8 cellular contexts compared by ENCODE assay signal in the genomic region with DNA sequence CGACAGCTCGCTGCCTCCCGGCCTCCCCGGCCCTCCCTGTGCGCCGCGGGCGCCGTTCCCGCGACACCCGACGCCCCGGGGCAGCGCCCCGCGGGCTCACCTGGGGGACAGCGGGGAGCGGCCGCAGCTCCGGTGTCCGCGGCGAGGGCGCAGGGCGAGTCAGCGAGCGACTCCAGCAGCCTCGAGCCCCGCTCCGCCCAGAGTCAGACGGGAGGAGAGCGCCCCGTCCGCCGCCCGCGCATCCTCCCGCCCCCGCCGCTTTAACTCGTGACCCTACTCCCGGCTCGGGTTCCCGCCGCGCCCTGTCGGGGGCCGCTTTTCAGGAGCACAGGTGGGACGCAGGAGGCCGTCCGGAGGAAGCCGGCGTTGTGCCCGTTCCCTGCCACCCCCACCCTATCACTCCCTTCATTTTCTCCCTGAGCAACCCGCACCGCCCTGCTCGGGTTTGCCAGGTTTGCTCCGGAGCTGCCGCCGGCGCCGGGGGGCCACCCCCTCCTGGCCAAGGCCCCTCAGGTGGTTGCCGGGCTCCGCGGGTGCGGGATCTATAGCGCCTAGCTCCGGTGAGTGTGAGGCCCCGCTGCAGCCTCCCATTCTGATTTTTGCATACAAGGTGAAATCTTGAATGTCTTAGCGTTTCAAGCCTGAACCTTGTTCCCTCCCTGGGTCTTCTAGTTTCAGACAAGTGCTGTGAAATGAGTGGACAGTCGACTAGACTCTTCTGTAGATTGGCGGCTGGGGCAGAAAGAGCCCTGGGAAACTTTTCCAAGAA. TPM values are rescaled to one million over a fixed set of nuclear protein-coding genes. Genes with fewer than 3 reads are reported as not detected.
A peak's percentile ranks its signal among the peaks of the same experiment; 100 is the strongest.
DNase-seq lines count a peak whose midpoint lies in the region; ATAC-seq and TF ChIP-seq lines count a peak whose summit lies in the region.

A gene with protein sequence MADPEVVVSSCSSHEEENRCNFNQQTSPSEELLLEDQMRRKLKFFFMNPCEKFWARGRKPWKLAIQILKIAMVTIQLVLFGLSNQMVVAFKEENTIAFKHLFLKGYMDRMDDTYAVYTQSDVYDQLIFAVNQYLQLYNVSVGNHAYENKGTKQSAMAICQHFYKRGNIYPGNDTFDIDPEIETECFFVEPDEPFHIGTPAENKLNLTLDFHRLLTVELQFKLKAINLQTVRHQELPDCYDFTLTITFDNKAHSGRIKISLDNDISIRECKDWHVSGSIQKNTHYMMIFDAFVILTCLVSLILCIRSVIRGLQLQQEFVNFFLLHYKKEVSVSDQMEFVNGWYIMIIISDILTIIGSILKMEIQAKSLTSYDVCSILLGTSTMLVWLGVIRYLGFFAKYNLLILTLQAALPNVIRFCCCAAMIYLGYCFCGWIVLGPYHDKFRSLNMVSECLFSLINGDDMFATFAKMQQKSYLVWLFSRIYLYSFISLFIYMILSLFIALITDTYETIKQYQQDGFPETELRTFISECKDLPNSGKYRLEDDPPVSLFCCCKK (minus strand): TSS at position 205 of the 769 bp plus-strand sequence. CDS start 3,140 bp downstream, outside the sequence.

- no peaks in the 10 kb centered on the region for H3K9me3 Mint-ChIP-seq in WTC11

- H3K27ac ChIP-seq in dorsolateral prefrontal cortex (no peak within 1 kb of the TSS), thoracic aorta (no peak within 1 kb of the TSS)

- H3K27me3 ChIP-seq in dorsolateral prefrontal cortex (peaks cover 4 to 90% (median 57%) of the 10 kb centered on the region in 45 donors), thoracic aorta (replicated peaks; ENCODE audit: insufficient read depth) (no peaks in the 10 kb centered on the region)

- no peak within 1 kb of the TSS for H3K27ac Mint-ChIP-seq in WTC11

- H3K4me1 ChIP-seq in thoracic aorta (ENCODE audit: control insufficient read depth in 1 of 2, low read depth in 2 of 2) = peaks cover 4 to 8% of the 10 kb centered on the region in 2 donors

- peaks cover 57% of the 10 kb centered on the region for H3K27me3 Mint-ChIP-seq in WTC11 (ENCODE audit: low read depth)

- H3K4me3 ChIP-seq in dorsolateral prefrontal cortex (peak within 1 kb of the TSS in 53 of 59 donors; percentile 14 to 64 (median 40)), thoracic aorta (peak within 1 kb of the TSS; percentile 65)

- CTCF ChIA-PET in GM10248 (lab: Yijun Ruan, JAX) = interaction anchor here (0.8 to 2.3 kb wide), 7 partner anchors 10 to 206 kb away, joined by 3 to 9 read pairs (median 4); no protein-coding TSS in a partner anchor
- CTCF ChIA-PET in WTC11 (lab: Charles Lee) = interaction anchor here (1.1 to 3.8 kb wide), 5 partner anchors 13 to 211 kb away, joined by 3 to 30 read pairs (median 4); partner anchors contain the start of gene C1orf52

- POLR2A ChIA-PET in GM10248 (lab: Yijun Ruan, JAX) (no interaction called here), WTC11 (lab: Charles Lee) (no interaction called here)

- H3K36me3 Mint-ChIP-seq in WTC11 = no peaks in the 10 kb centered on the region

- H3K9me3 ChIP-seq in thoracic aorta = no peaks in the 10 kb centered on the region

- ATAC-seq in GM21723 (IDR thresholded peaks at IDR 0.05; ENCODE audit: unreplicated experiment) = peak; percentile 77
- peak; percentile 62 for ATAC-seq in WTC11
- no peak for ATAC-seq in thoracic aorta (ENCODE audit: insufficient number of reproducible peaks, low FRiP score, low read depth)

- H3K36me3 ChIP-seq in thoracic aorta = no peaks in the 10 kb centered on the region

- H3K4me1 Mint-ChIP-seq in WTC11 = peaks cover 27% of the 10 kb centered on the region

- peak within 1 kb of the TSS; percentile 84 for H3K4me3 Mint-ChIP-seq in WTC11

- DNase-seq in GM10248 (ENCODE audit: extremely low spot score) = peak; percentile 66
- DNase-seq in HuH-7.5 (ENCODE audit: low spot score) = peak; percentile 23
- DNase-seq in WTC11 (ENCODE audit: low spot score) = peak; percentile 68
- DNase-seq in dorsolateral prefrontal cortex = no peak
- DNase-seq in mucosa of gallbladder (ENCODE audit: low spot score) = peak; percentile 14
- DNase-seq in thoracic aorta (ENCODE audit: low spot score) = no peak
- no peak for DNase-seq in NCI-H1694 (lab: John Stamatoyannopoulos, UW)

- intact Hi-C loops in dorsolateral prefrontal cortex (cut with DNase I) = no loop called here

- TF ChIP-seq CTCF in GM10248 (IDR thresholded peaks at IDR 0.05; ENCODE audit: control extremely low read depth, extremely low read depth, low read depth, missing control alignments) (peak; percentile 11), WTC11 (IDR thresholded peaks at IDR 0.05) (no peak), dorsolateral prefrontal cortex (IDR thresholded peaks at IDR 0.05 in 54 of 56, conservative IDR thresholded peaks at IDR 0.05 in 2 of 56; ENCODE audit: low read depth in 1 of 56, partially characterized antibody in 56 of 56) (no peak), thoracic aorta (IDR thresholded peaks at IDR 0.05) (no peak)

TF ChIP-seq in WTC11, 78 proteins besides CTCF, POLR2A, EP300 and RAD21 (continues in another document):
- no peak for TF ChIP-seq CREB1 (CRISPR knock-in tag; IDR thresholded peaks at IDR 0.05)
- TF ChIP-seq ERG (CRISPR knock-in tag; IDR thresholded peaks at IDR 0.05) = no peak
- no peak for TF ChIP-seq TP53 (CRISPR knock-in tag; IDR thresholded peaks at IDR 0.05)
- TF ChIP-seq ATF1 (CRISPR knock-in tag; IDR thresholded peaks at IDR 0.05) = no peak
- no peak for TF ChIP-seq ELF4 (CRISPR knock-in tag; IDR thresholded peaks at IDR 0.05; ENCODE audit: low read depth)
- TF ChIP-seq SMAD4 (CRISPR knock-in tag; IDR thresholded peaks at IDR 0.05) = no peak
- TF ChIP-seq GTF2I (CRISPR knock-in tag; conservative IDR thresholded peaks at IDR 0.05) = no peak
- no peak for TF ChIP-seq CDX4 (CRISPR knock-in tag; IDR thresholded peaks at IDR 0.05; ENCODE audit: borderline replicate concordance)
- TF ChIP-seq TEAD4 (CRISPR knock-in tag; IDR thresholded peaks at IDR 0.05) = no peak
- no peak for TF ChIP-seq OVOL2 (CRISPR knock-in tag; IDR thresholded peaks at IDR 0.05; ENCODE audit: borderline replicate concordance)
- no peak for TF ChIP-seq ZNF416 (CRISPR knock-in tag; IDR thresholded peaks at IDR 0.05)
- no peak for TF ChIP-seq ZNF232 (CRISPR knock-in tag; IDR thresholded peaks at IDR 0.05)
- TF ChIP-seq, protein P1, sequence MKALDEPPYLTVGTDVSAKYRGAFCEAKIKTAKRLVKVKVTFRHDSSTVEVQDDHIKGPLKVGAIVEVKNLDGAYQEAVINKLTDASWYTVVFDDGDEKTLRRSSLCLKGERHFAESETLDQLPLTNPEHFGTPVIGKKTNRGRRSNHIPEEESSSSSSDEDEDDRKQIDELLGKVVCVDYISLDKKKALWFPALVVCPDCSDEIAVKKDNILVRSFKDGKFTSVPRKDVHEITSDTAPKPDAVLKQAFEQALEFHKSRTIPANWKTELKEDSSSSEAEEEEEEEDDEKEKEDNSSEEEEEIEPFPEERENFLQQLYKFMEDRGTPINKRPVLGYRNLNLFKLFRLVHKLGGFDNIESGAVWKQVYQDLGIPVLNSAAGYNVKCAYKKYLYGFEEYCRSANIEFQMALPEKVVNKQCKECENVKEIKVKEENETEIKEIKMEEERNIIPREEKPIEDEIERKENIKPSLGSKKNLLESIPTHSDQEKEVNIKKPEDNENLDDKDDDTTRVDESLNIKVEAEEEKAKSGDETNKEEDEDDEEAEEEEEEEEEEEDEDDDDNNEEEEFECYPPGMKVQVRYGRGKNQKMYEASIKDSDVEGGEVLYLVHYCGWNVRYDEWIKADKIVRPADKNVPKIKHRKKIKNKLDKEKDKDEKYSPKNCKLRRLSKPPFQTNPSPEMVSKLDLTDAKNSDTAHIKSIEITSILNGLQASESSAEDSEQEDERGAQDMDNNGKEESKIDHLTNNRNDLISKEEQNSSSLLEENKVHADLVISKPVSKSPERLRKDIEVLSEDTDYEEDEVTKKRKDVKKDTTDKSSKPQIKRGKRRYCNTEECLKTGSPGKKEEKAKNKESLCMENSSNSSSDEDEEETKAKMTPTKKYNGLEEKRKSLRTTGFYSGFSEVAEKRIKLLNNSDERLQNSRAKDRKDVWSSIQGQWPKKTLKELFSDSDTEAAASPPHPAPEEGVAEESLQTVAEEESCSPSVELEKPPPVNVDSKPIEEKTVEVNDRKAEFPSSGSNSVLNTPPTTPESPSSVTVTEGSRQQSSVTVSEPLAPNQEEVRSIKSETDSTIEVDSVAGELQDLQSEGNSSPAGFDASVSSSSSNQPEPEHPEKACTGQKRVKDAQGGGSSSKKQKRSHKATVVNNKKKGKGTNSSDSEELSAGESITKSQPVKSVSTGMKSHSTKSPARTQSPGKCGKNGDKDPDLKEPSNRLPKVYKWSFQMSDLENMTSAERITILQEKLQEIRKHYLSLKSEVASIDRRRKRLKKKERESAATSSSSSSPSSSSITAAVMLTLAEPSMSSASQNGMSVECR (CRISPR knock-in tag; IDR thresholded peaks at IDR 0.05; ENCODE audit: borderline replicate concordance) = no peak
- TF ChIP-seq KAT7 (CRISPR knock-in tag; IDR thresholded peaks at IDR 0.05; ENCODE audit: borderline replicate concordance) = no peak

RNA-seq across cellular contexts. Expression of the gene that starts here (rescaled TPM):
- 3.5 to 6.4 TPM (median 3.8 TPM) in 3 replicates for total RNA-seq in WTC11 (2021)
- total RNA-seq in dorsolateral prefrontal cortex = 1 to 10 TPM in 23 of 120 experiments, under 1 TPM in 78, not detected in 19; 0.13 to 2.4 (median 0.61) TPM
- 2.8 TPM for total RNA-seq in mucosa of gallbladder
- 1 to 10 TPM; 2.3 to 3.2 TPM for total RNA-seq in thoracic aorta

Comparison
In these comparisons a context has a peak if more than half of its experiments do, and no peak if none do; other contexts are left out.
1. DNase-seq: peak in GM10248 (single experiment), HuH-7.5 (single experiment), WTC11 (single experiment) and mucosa of gallbladder (single experiment); none in dorsolateral prefrontal cortex (0 of 10), thoracic aorta (single experiment) and NCI-H1694 (single experiment).